In the genomic region with DNA sequence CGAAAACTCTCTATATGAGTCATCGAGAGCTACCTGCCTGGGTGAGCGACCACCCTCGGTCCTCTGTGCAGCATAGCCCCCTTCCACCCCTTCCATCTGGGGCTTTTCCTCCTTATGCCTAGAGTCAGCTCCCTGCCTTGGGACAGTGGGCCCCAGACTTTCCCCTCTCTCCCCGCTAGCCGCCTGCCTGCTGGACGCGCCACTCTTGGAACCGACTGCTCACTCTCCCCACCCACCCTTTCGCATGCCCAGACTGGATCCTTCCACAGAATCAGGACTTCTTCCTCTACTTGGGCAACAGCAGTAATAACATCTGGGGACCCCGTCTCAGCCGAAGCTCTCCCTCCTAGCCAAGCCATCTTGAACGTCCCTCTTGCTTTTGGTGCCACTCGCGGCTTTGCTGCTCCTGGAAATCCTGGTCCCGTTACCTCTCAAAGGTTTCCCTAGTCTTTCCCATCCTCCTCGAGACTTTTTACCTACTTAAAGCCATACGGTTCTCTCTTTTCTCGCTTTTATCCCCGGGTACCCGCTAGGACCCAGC, we compare ENCODE assay signal across 1 cellular context.
TF ChIP-seq lines count a peak whose summit lies in the region.

No MANE protein-coding gene starts in this region.

TF ChIP-seq in HepG2, 621 proteins besides CTCF, POLR2A, EP300 and RAD21 (continued from another document and continues in another):
- TF ChIP-seq CEBPZ (IDR thresholded peaks at IDR 0.05; ENCODE audit: low read length), result no peak
- TF ChIP-seq, protein P1, sequence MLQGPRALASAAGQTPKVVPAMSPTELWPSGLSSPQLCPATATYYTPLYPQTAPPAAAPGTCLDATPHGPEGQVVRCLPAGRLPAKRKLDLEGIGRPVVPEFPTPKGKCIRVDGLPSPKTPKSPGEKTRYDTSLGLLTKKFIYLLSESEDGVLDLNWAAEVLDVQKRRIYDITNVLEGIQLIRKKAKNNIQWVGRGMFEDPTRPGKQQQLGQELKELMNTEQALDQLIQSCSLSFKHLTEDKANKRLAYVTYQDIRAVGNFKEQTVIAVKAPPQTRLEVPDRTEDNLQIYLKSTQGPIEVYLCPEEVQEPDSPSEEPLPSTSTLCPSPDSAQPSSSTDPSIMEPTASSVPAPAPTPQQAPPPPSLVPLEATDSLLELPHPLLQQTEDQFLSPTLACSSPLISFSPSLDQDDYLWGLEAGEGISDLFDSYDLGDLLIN (CRISPR knock-in tag; IDR thresholded peaks at IDR 0.05; ENCODE audit: borderline replicate concordance), result 0 out of 2 replicates have a peak, but pooled peaks have one; percentile 41
- TF ChIP-seq IKZF4 (CRISPR knock-in tag; IDR thresholded peaks at IDR 0.05; ENCODE audit: borderline replicate concordance, low read depth, not compliant biosample characterization), result no peak
- TF ChIP-seq ZNF777 (CRISPR knock-in tag; IDR thresholded peaks at IDR 0.05), result 0 out of 2 replicates have a peak, but pooled peaks have one; percentile 15
- no peak for TF ChIP-seq MTF2 (CRISPR knock-in tag; IDR thresholded peaks at IDR 0.05; ENCODE audit: borderline replicate concordance)
- no peak for TF ChIP-seq ZNF329 (CRISPR knock-in tag; IDR thresholded peaks at IDR 0.05; ENCODE audit: low read depth)
- no peak for TF ChIP-seq KDM1A (CRISPR knock-in tag; IDR thresholded peaks at IDR 0.05)
- no peak for TF ChIP-seq CBX2 (IDR thresholded peaks at IDR 0.05; ENCODE audit: low read depth, low read length)
- no peak for TF ChIP-seq CBX2 (CRISPR knock-in tag; IDR thresholded peaks at IDR 0.05; ENCODE audit: low read depth)
- no peak for TF ChIP-seq RXRA (CRISPR knock-in tag; IDR thresholded peaks at IDR 0.05)
- no peak for TF ChIP-seq CHD4 (IDR thresholded peaks at IDR 0.05; ENCODE audit: borderline replicate concordance, low read length)
- TF ChIP-seq ZFP36L2 (CRISPR knock-in tag; IDR thresholded peaks at IDR 0.05), result no peak
- TF ChIP-seq, protein P2, sequence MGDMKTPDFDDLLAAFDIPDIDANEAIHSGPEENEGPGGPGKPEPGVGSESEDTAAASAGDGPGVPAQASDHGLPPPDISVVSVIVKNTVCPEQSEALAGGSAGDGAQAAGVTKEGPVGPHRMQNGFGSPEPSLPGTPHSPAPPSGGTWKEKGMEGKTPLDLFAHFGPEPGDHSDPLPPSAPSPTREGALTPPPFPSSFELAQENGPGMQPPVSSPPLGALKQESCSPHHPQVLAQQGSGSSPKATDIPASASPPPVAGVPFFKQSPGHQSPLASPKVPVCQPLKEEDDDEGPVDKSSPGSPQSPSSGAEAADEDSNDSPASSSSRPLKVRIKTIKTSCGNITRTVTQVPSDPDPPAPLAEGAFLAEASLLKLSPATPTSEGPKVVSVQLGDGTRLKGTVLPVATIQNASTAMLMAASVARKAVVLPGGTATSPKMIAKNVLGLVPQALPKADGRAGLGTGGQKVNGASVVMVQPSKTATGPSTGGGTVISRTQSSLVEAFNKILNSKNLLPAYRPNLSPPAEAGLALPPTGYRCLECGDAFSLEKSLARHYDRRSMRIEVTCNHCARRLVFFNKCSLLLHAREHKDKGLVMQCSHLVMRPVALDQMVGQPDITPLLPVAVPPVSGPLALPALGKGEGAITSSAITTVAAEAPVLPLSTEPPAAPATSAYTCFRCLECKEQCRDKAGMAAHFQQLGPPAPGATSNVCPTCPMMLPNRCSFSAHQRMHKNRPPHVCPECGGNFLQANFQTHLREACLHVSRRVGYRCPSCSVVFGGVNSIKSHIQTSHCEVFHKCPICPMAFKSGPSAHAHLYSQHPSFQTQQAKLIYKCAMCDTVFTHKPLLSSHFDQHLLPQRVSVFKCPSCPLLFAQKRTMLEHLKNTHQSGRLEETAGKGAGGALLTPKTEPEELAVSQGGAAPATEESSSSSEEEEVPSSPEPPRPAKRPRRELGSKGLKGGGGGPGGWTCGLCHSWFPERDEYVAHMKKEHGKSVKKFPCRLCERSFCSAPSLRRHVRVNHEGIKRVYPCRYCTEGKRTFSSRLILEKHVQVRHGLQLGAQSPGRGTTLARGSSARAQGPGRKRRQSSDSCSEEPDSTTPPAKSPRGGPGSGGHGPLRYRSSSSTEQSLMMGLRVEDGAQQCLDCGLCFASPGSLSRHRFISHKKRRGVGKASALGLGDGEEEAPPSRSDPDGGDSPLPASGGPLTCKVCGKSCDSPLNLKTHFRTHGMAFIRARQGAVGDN (CRISPR knock-in tag; IDR thresholded peaks at IDR 0.05), result 0 out of 2 replicates have a peak, but pooled peaks have one; percentile 12
- no peak for TF ChIP-seq NFATC3 (CRISPR knock-in tag; IDR thresholded peaks at IDR 0.05)
- TF ChIP-seq NAIF1 (CRISPR knock-in tag; IDR thresholded peaks at IDR 0.05; ENCODE audit: borderline replicate concordance), result no peak
- no peak for TF ChIP-seq JUN (CRISPR knock-in tag; IDR thresholded peaks at IDR 0.05)
- 0 out of 2 replicates have a peak, but pooled peaks have one; percentile 1 for TF ChIP-seq ZFP91 (CRISPR knock-in tag; IDR thresholded peaks at IDR 0.05; ENCODE audit: borderline replicate concordance)
- no peak for TF ChIP-seq ZNF441 (CRISPR knock-in tag; IDR thresholded peaks at IDR 0.05; ENCODE audit: borderline replicate concordance)
- TF ChIP-seq, protein P3, sequence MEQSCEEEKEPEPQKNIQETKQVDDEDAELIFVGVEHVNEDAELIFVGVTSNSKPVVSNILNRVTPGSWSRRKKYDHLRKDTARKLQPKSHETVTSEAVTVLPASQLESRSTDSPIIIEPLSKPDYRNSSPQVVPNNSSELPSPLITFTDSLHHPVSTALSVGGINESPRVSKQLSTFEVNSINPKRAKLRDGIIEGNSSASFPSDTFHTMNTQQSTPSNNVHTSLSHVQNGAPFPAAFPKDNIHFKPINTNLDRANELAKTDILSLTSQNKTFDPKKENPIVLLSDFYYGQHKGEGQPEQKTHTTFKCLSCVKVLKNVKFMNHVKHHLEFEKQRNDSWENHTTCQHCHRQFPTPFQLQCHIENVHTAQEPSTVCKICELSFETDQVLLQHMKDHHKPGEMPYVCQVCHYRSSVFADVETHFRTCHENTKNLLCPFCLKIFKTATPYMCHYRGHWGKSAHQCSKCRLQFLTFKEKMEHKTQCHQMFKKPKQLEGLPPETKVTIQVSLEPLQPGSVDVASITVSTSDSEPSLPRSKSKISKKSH (CRISPR knock-in tag; IDR thresholded peaks at IDR 0.05; ENCODE audit: borderline replicate concordance), result no peak
- TF ChIP-seq E2F1 (CRISPR knock-in tag; IDR thresholded peaks at IDR 0.05), result no peak
- TF ChIP-seq, protein P4, sequence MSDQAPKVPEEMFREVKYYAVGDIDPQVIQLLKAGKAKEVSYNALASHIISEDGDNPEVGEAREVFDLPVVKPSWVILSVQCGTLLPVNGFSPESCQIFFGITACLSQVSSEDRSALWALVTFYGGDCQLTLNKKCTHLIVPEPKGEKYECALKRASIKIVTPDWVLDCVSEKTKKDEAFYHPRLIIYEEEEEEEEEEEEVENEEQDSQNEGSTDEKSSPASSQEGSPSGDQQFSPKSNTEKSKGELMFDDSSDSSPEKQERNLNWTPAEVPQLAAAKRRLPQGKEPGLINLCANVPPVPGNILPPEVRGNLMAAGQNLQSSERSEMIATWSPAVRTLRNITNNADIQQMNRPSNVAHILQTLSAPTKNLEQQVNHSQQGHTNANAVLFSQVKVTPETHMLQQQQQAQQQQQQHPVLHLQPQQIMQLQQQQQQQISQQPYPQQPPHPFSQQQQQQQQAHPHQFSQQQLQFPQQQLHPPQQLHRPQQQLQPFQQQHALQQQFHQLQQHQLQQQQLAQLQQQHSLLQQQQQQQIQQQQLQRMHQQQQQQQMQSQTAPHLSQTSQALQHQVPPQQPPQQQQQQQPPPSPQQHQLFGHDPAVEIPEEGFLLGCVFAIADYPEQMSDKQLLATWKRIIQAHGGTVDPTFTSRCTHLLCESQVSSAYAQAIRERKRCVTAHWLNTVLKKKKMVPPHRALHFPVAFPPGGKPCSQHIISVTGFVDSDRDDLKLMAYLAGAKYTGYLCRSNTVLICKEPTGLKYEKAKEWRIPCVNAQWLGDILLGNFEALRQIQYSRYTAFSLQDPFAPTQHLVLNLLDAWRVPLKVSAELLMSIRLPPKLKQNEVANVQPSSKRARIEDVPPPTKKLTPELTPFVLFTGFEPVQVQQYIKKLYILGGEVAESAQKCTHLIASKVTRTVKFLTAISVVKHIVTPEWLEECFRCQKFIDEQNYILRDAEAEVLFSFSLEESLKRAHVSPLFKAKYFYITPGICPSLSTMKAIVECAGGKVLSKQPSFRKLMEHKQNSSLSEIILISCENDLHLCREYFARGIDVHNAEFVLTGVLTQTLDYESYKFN (CRISPR knock-in tag; conservative IDR thresholded peaks at IDR 0.05), result no peak
- TF ChIP-seq ZBTB8A (CRISPR knock-in tag; IDR thresholded peaks at IDR 0.05; ENCODE audit: borderline replicate concordance, low read depth), result no peak
- TF ChIP-seq ZNF282 (IDR thresholded peaks at IDR 0.05; ENCODE audit: partially characterized antibody), result no peak
- TF ChIP-seq ZNF124 (CRISPR knock-in tag; IDR thresholded peaks at IDR 0.05), result no peak
- no peak for TF ChIP-seq ADNP (CRISPR knock-in tag; IDR thresholded peaks at IDR 0.05)
- TF ChIP-seq THAP11 (CRISPR knock-in tag; IDR thresholded peaks at IDR 0.05), result no peak
- no peak for TF ChIP-seq ZNF605 (CRISPR knock-in tag; IDR thresholded peaks at IDR 0.05)
